ENCODE assay signal across 16 cellular contexts in genomic region chr16:12796498-12796897, GRCh38. TPM values are rescaled to one million over a fixed set of nuclear protein-coding genes. Genes with fewer than 3 reads are reported as not detected.
A peak's percentile ranks its signal among the peaks of the same experiment; 100 is the strongest.
DNase-seq lines count a peak whose midpoint lies in the region; ATAC-seq, FAIRE-seq and TF ChIP-seq lines count a peak whose summit lies in the region.
"Had no signal": no experiment of that assay in that cellular context is flagged by ENCODE, and none has a peak within 500 bp of the region (broad histone marks: within the 10 kb centered on the region; RNA-seq: fewer than 3 reads in every experiment).

No MANE protein-coding gene starts in this region.

- H2AFZ ChIP-seq in GM23248 = no peak overlapping the region
- no peak overlapping the region for H2AFZ ChIP-seq in K562 (ENCODE audit: low read depth, low read length)

- H4K20me1 ChIP-seq in GM23248 (ENCODE audit: insufficient read depth) = no peaks in the 10 kb centered on the region
- H4K20me1 ChIP-seq in K562 (replicated peaks; ENCODE audit: control insufficient read depth, insufficient read depth, low read length) = no peaks in the 10 kb centered on the region

- 95 to 99% methylated on average over 5 of the region's 5 CpGs for WGBS in GM23248 (ENCODE audit: low coverage in 1 of 2, low lambda C conversion rate in 2 of 2, missing lambda C conversion rate in 2 of 2), 2 experiments
- WGBS in K562 (ENCODE audit: insufficient coverage, low coverage, missing lambda C conversion rate) = 48% methylated on average over 5 of the region's 5 CpGs

- TF ChIP-seq POLR2A in K562 (conservative IDR thresholded peaks at IDR 0.05) = no peak

- H3K9me1 ChIP-seq in K562 (ENCODE audit: control insufficient read depth, insufficient read depth, low read length) = no peaks in the 10 kb centered on the region

- CTCF ChIA-PET in K562 (lab: Yijun Ruan, JAX; ENCODE audit: low intra/inter-chr PET ratio) = no interaction called here

- H3K4me1 ChIP-seq in GM23248 (ENCODE audit: insufficient read depth) (peaks cover 18% of the 10 kb centered on the region), K562 (replicated peaks in 1 of 2; ENCODE audit: control insufficient read depth in 2 of 2, insufficient read depth in 2 of 2, low read length in 2 of 2) (peaks cover 25 to 53% of the 10 kb centered on the region in 2 experiments)

- no peak overlapping the region for H3K27ac ChIP-seq in GM23248
- H3K27ac ChIP-seq in K562 (ENCODE audit: extremely low read depth, low read depth, low read length) = 0 out of 3 replicates have a peak overlapping the region, but pooled peaks have one; percentile 0
- H3K27ac ChIP-seq: C4-2B had no signal

- H3K36me3 ChIP-seq in GM23248 (ENCODE audit: low read depth) (no peaks in the 10 kb centered on the region), K562 (ENCODE audit: control insufficient read depth, insufficient read depth, low read length) (no peaks in the 10 kb centered on the region)

- TF ChIP-seq CTCF in K562 (IDR thresholded peaks at IDR 0.05 in 2 of 3, conservative IDR thresholded peaks at IDR 0.05 in 1 of 3; ENCODE audit: insufficient read depth in 2 of 3, low read depth in 1 of 3, low read length in 3 of 3) (no peak), GM13977 (IDR thresholded peaks at IDR 0.05; ENCODE audit: extremely low read depth, insufficient read depth, missing control alignments) (no peak)

- H3K36me3 Mint-ChIP-seq in activated T-cell treated with anti-CD3 and anti-CD28 coated beads, Interleukin-2, amount 50 U/mL, for 72 hours (ENCODE audit: insufficient read depth in 2 of 2) = peaks cover 5 to 7% of the 10 kb centered on the region in 2 donors

- H3K9me3 ChIP-seq in GM23248 (ENCODE audit: low read depth) (no peaks in the 10 kb centered on the region), K562 (replicated peaks; ENCODE audit: control insufficient read depth, insufficient read depth, low read depth, low read length) (peaks cover 7% of the 10 kb centered on the region)

- no peak for TF ChIP-seq RAD21 in K562 (CRISPR knock-in tag; conservative IDR thresholded peaks at IDR 0.05 in 1 of 2, IDR thresholded peaks at IDR 0.05 in 1 of 2)

- BruUV-seq in K562 (replicated peaks; lab: Mats Ljungman, UMichigan) = no TSS peak

- no peaks in the 10 kb centered on the region for H3K9me2 ChIP-seq in GM23248 (ENCODE audit: insufficient read depth)

- no peak for TF ChIP-seq EP300 in K562 (IDR thresholded peaks at IDR 0.05; ENCODE audit: low read length)

- H3F3A ChIP-seq in GM23248 (ENCODE audit: insufficient read depth) = peaks cover 13% of the 10 kb centered on the region; the same call in 1 of the 2 replicates

- H3K9me3 Mint-ChIP-seq in activated T-cell treated with anti-CD3 and anti-CD28 coated beads, Interleukin-2, amount 50 U/mL, for 72 hours = peaks cover 0 to 5% of the 10 kb centered on the region in 2 donors

- H3K27me3 Mint-ChIP-seq in activated T-cell treated with anti-CD3 and anti-CD28 coated beads, Interleukin-2, amount 50 U/mL, for 72 hours (ENCODE audit: low read depth) = no peaks in the 10 kb centered on the region

- no peak for FAIRE-seq in K562 (lab: Jason Lieb, UNC)
- FAIRE-seq: GM19239 had no signal

- no peak overlapping the region for H3K27ac Mint-ChIP-seq in activated T-cell treated with anti-CD3 and anti-CD28 coated beads, Interleukin-2, amount 50 U/mL, for 72 hours

- DNase-seq in A172 (ENCODE audit: low spot score) (peak; percentile 49), GM23248 (peak; percentile 34), M059J (ENCODE audit: low read depth) (peak; percentile 81), K562 (ENCODE audit: extremely low read depth in 1 of 4, low spot score in 3 of 4) (no peak), GM13977 (ENCODE audit: low spot score) (no peak), D341Med (ENCODE audit: low spot score) (no peak)
- no peak for DNase-seq in activated naive CD4-positive, alpha-beta T cell treated with Interleukin-2 at 50 U/mL for 16 hours
- no peak for DNase-seq in activated T-cell treated with anti-CD3 and anti-CD28 coated beads, Interleukin-2, amount 50 U/mL, for 72 hours
- DNase-seq: DMS 273 treated with DMSO at 0.1 percent for 48 hours, NCI-H1092, NCI-H187, NCI-H446, NCI-H69, SIG-M5 had no signal

- H3K9ac ChIP-seq in GM23248 (no peak overlapping the region), K562 (ENCODE audit: insufficient read depth in 1 of 2, low read depth in 2 of 2, low read length in 2 of 2) (no peak overlapping the region)

- no peak overlapping the region for H3K4me3 Mint-ChIP-seq in activated T-cell treated with anti-CD3 and anti-CD28 coated beads, Interleukin-2, amount 50 U/mL, for 72 hours

- no peak overlapping the region for H3K4me3 ChIP-seq in GM23248
- no peak overlapping the region for H3K4me3 ChIP-seq in K562

- in situ Hi-C loops in GM23248 (cut with MboI) = no loop called here
- in situ Hi-C loops in K562 (cut with MboI) = no loop called here
- in situ Hi-C loops in GM13977 (cut with MboI; ENCODE audit: low pct_unique_long_range_greater_than_20kb, low sequenced_read_pairs, unreplicated experiment) = no loop called here

- POLR2A ChIA-PET in K562 (lab: Yijun Ruan, JAX) = interaction anchor here (0.6 kb wide), 1 partner anchor 87 kb away, joined by 3 read pairs; no protein-coding TSS in a partner anchor

- intact Hi-C loops in K562 (cut with micrococcal nuclease) = no loop called here

- peaks cover 12% of the 10 kb centered on the region for H3K4me1 Mint-ChIP-seq in activated T-cell treated with anti-CD3 and anti-CD28 coated beads, Interleukin-2, amount 50 U/mL, for 72 hours (ENCODE audit: low read depth)

- H3K27me3 ChIP-seq in GM23248 (replicated peaks; ENCODE audit: insufficient read depth) = no peaks in the 10 kb centered on the region
- H3K27me3 ChIP-seq in K562 (ENCODE audit: control insufficient read depth in 2 of 2, insufficient read depth in 2 of 2, low read length in 2 of 2) = no peaks in the 10 kb centered on the region

- H3K4me2 ChIP-seq in GM23248 (ENCODE audit: unreplicated experiment) = no peak overlapping the region
- no peak overlapping the region for H3K4me2 ChIP-seq in K562 (ENCODE audit: insufficient read depth, low read length)

- H3K79me2 ChIP-seq in GM23248 (ENCODE audit: insufficient read depth) = peaks cover 81% of the 10 kb centered on the region
- peaks cover 61% of the 10 kb centered on the region for H3K79me2 ChIP-seq in K562 (ENCODE audit: control insufficient read depth, insufficient read depth, low read length)

- no peak for ATAC-seq in K562
- no peak for ATAC-seq in activated T-cell treated with anti-CD3 and anti-CD28 coated beads, Interleukin-2, amount 50 U/mL, for 72 hours (replicated peaks in 1 of 2)

TF ChIP-seq in K562, 482 proteins besides CTCF, POLR2A, EP300 and RAD21 (continues in another document):
- 0 out of 6 replicates have a peak, but pooled peaks of 1 of the 3 experiments have one; percentile 17 for TF ChIP-seq ZBTB11 (CRISPR knock-in tag; IDR thresholded peaks at IDR 0.05)
- TF ChIP-seq BACH1 (tag; IDR thresholded peaks at IDR 0.05) = peak; percentile 71; the same call in 1 of the 2 replicates
- TF ChIP-seq SMARCC2 (IDR thresholded peaks at IDR 0.05; ENCODE audit: low read depth) = no peak
- TF ChIP-seq FOXA1 (IDR thresholded peaks at IDR 0.05; ENCODE audit: borderline replicate concordance) = no peak
- peak; percentile 81 for TF ChIP-seq MAFK (IDR thresholded peaks at IDR 0.05; ENCODE audit: low read length)

RNA-seq across cellular contexts. Expression of gene CPPED1, which starts 7.2 kb away (rescaled TPM):
- 51.8 and 55.6 TPM in 2 replicates for total RNA-seq in A172 (2014; rRNA removed; shearing (Covaris generic))
- total RNA-seq in GM23248 (2014; rRNA removed; shearing (Covaris generic)) = 11.7 and 38.4 TPM in 2 replicates
- polyA plus RNA-seq in GM23248 (2016; fragmentation: Nextera tagmentation; extraction: Ambion mirVana) = 39.1 TPM in 2 replicates
- 40.1 and 40.5 TPM in 2 replicates for total RNA-seq in M059J (2014; rRNA removed; shearing (Covaris generic))
- 30.3 and 41.3 TPM in 2 replicates for total RNA-seq in K562 (2011; cell fraction: chromatin; rRNA removed; ENCODE audit: low replicate concordance)
- 26.2 and 31.9 TPM in 2 replicates for total RNA-seq in K562 (2011; cell fraction: nucleolus; rRNA removed)
- total RNA-seq in K562 (2011; cell fraction: nucleoplasm; rRNA removed) = 25.7 and 32.7 TPM in 2 replicates
- 7.5 and 7.6 TPM in 2 replicates for total RNA-seq in K562 (2014; rRNA removed)
- total RNA-seq in K562 (2014; rRNA removed; fragmentation: Illumina TruSeq; extraction: Trizol) = 16.9 and 20.2 TPM in 2 replicates
- 21.3 and 22.2 TPM in 2 replicates for total RNA-seq in K562 (2015; rRNA removed; fragmentation: Illumina TruSeq; extraction: Trizol)
- total RNA-seq in K562 (2021) = 21.3 and 22.2 TPM in 2 replicates
- 25.7 TPM in 2 replicates for polyA plus RNA-seq in K562 (2011; rRNA removed)
- 13.6 and 16.0 TPM in 2 replicates for polyA plus RNA-seq in K562 (2011; cell fraction: cytosol; rRNA removed)
- 8.9 and 12.8 TPM in 2 replicates for polyA plus RNA-seq in K562 (2011; cell fraction: nucleus; rRNA removed)
- 15.6 and 22.8 TPM in 2 replicates for polyA plus RNA-seq in K562 (2012)
- 19.0 and 22.5 TPM in 2 replicates for polyA plus RNA-seq in K562 (2014; fragmentation: Illumina TruSeq; extraction: Trizol)
- 10 to 100 TPM; 11.4 to 13.6 TPM for polyA plus RNA-seq in K562 (2014; fragmentation: Nextera tagmentation; extraction: Ambion mirVana)
- 14.4 and 15.3 TPM in 2 replicates for polyA plus RNA-seq in K562 (2014; rRNA removed)
- 21.1 and 24.1 TPM in 2 replicates for polyA minus RNA-seq in K562 (2011; rRNA and poly(A)+ RNA removed)
- polyA minus RNA-seq in K562 (2011; cell fraction: cytosol; rRNA and poly(A)+ RNA removed) = 10.1 and 10.3 TPM in 2 replicates
- 8.9 and 21.4 TPM in 2 replicates for polyA minus RNA-seq in K562 (2011; cell fraction: nucleus; rRNA and poly(A)+ RNA removed)
- 10 to 100 TPM; 10.5 to 15.8 TPM for total RNA-seq in activated T-cell treated with anti-CD3 and anti-CD28 coated beads, Interleukin-2, amount 50 U/mL, for 72 hours

Comparison
In these comparisons a context has a peak if more than half of its experiments do, and no peak if none do; other contexts are left out.
1. DNase-seq: peak in A172 (single experiment), GM23248 (single experiment) and M059J (single experiment); none in K562 (0 of 4), GM13977 (single experiment), D341Med (single experiment), activated naive CD4-positive, alpha-beta T cell treated with Interleukin-2 at 50 U/mL for 16 hours (single experiment) and activated T-cell treated with anti-CD3 and anti-CD28 coated beads, Interleukin-2, amount 50 U/mL, for 72 hours (0 of 2).